Comparison of ENCODE assay signal across 17 cellular contexts in the genomic region with DNA sequence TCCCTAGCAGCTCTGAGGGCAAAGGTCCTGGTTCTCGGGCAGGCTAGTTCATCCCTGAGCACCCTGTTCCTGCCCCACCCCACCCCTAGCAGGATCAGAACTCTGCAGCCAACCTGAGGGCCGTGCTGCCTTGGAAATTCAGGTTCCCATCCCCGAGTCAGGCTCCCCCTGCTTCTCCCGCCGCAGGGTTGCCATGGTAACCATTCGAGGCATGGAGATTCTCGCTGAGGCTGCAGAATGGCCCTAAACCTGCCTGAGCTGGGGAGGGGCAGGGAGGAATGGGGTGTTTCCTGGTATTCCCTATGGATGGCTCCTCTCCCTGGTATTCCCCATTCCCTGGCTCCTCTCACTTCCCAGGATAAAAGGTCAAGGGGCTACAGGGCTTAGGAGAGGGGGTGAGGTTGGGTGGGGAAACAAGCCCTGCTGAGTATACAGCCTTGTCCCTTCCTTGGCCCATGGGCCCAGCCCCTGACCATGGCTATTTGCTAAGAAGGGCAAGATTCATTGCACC. TPM values are rescaled to one million over a fixed set of nuclear protein-coding genes. Genes with fewer than 3 reads are reported as not detected.
DNase-seq lines count a peak whose midpoint lies in the region; ATAC-seq, FAIRE-seq and TF ChIP-seq lines count a peak whose summit lies in the region.
"Had no signal": no experiment of that assay in that cellular context is flagged by ENCODE, and none has a peak within 500 bp of the region (broad histone marks: within the 10 kb centered on the region; RNA-seq: fewer than 3 reads in every experiment).

No MANE protein-coding gene starts in this region.

- TF ChIP-seq CTCF in H9 (conservative IDR thresholded peaks at IDR 0.05) (no peak), chondrocyte (IDR thresholded peaks at IDR 0.05) (no peak), pancreas (IDR thresholded peaks at IDR 0.05) (no peak)

- no peak overlapping the region for H2BK20ac ChIP-seq in H9 (ENCODE audit: low read depth, low read length, poor library complexity, severe bottlenecking)

- no peak overlapping the region for H2BK15ac ChIP-seq in H9 (ENCODE audit: low read depth, low read length)

- no peak overlapping the region for H3K23ac ChIP-seq in H9 (ENCODE audit: insufficient read length, low read depth, low read length)
- H3K23ac ChIP-seq in trophoblast cell (ENCODE audit: low read length), result no peak overlapping the region

- peak overlapping the region; percentile 27 for H3K18ac ChIP-seq in H9 (ENCODE audit: insufficient read length, low read depth, low read length)
- no peak overlapping the region for H3K18ac ChIP-seq in trophoblast cell (ENCODE audit: low read length)

- no peak overlapping the region for H2AK5ac ChIP-seq in H9 (ENCODE audit: insufficient read length, low read length)
- H2AK5ac ChIP-seq in trophoblast cell (ENCODE audit: low read length), result no peak overlapping the region

- H4K8ac ChIP-seq in H9 (replicated peaks; ENCODE audit: insufficient read length, low read depth, low read length), result no peak overlapping the region
- no peak overlapping the region for H4K8ac ChIP-seq in trophoblast cell (ENCODE audit: low read depth, low read length)

- H2BK120ac ChIP-seq in H9 (ENCODE audit: low read depth, low read length, poor library complexity, severe bottlenecking), result no peak overlapping the region
- H2BK120ac ChIP-seq in trophoblast cell (ENCODE audit: insufficient read depth, low read length, poor library complexity), result no peak overlapping the region

- no CpG with 5 or more reads among the region's 7 CpGs for WGBS in H9 (ENCODE audit: extremely low coverage, insufficient read length, low lambda C conversion rate)
- WGBS in trophoblast cell (ENCODE audit: extremely low coverage, insufficient coverage, insufficient read length), result no CpG with 5 or more reads among the region's 7 CpGs
- 19 to 21% methylated on average over 7 of the region's 7 CpGs for WGBS in pancreas, 2 donors

- no peaks in the 10 kb centered on the region for H3K79me2 ChIP-seq in H9 (ENCODE audit: insufficient read depth, low read length)
- no peaks in the 10 kb centered on the region for H3K79me2 ChIP-seq in trophoblast cell (ENCODE audit: control insufficient read depth, insufficient read depth, low read length, poor library complexity)

- H3K36me3 Mint-ChIP-seq in H9 (ENCODE audit: insufficient read depth in 1 of 3, low read depth in 3 of 3) (no peaks in the 10 kb centered on the region; a peak in 1 of 7 replicates), chondrocyte (ENCODE audit: low read depth) (no peaks in the 10 kb centered on the region)
- H3K36me3 Mint-ChIP-seq: activated naive CD4-positive, alpha-beta T cell treated with anti-CD3 and anti-CD28 coated beads, Interleukin-2, amount 10 ng/mL, durations not matched to agents 7 days and 5 days; CD14-positive monocyte had no signal

- FAIRE-seq in pancreas (lab: Jason Lieb, UNC), result no peak
- FAIRE-seq: GM12878, islet of Langerhans had no signal

- peak; percentile 34 for DNase-seq in COR-L47 (lab: John Stamatoyannopoulos, UW)
- peak; percentile 81 for DNase-seq in H9
- DNase-seq in chondrocyte (ENCODE audit: low spot score), result peak; percentile 50
- DNase-seq in left kidney (ENCODE audit: low read depth, low spot score), result peak; percentile 86
- no peak for DNase-seq in MG63
- DNase-seq in trophoblast cell, result no peak
- DNase-seq in pancreas, result no peak
- DNase-seq: activated naive CD4-positive, alpha-beta T cell treated with anti-CD3 and anti-CD28 coated beads, Interleukin-2, amount 10 ng/mL, durations not matched to agents 7 days and 5 days; effector memory CD4-positive, alpha-beta T cell; EL; NCI-H187 treated with DMSO at 0.1 percent for 48 hours; SHP77 treated with DMSO at 0.1 percent for 48 hours had no signal

- H3K27ac ChIP-seq in H9 (ENCODE audit: insufficient read length, low read depth, low read length), result no peak overlapping the region
- no peak overlapping the region for H3K27ac ChIP-seq in trophoblast cell (ENCODE audit: low read depth, low read length)
- H3K27ac ChIP-seq in pancreas, result no peak overlapping the region
- H3K27ac ChIP-seq: HL-60 had no signal

- no peaks in the 10 kb centered on the region for H4K20me1 ChIP-seq in H9 (ENCODE audit: control insufficient read depth, insufficient read depth, insufficient read length)

- H4K5ac ChIP-seq in H9 (ENCODE audit: insufficient read length, low read depth, low read length), result no peak overlapping the region

- no peaks in the 10 kb centered on the region for H3K23me2 ChIP-seq in H9 (ENCODE audit: insufficient read length, low read depth, low read length, poor library complexity, severe bottlenecking)

- H3K4me1 Mint-ChIP-seq in H9 (peaks cover 3 to 21% of the 10 kb centered on the region in 2 experiments; a peak in 3 of 4 replicates), chondrocyte (ENCODE audit: low read depth) (no peaks in the 10 kb centered on the region)
- H3K4me1 Mint-ChIP-seq: activated naive CD4-positive, alpha-beta T cell treated with anti-CD3 and anti-CD28 coated beads, Interleukin-2, amount 10 ng/mL, durations not matched to agents 7 days and 5 days had no signal

- H3K4ac ChIP-seq in H9 (ENCODE audit: low read depth, low read length), result no peak overlapping the region
- no peak overlapping the region for H3K4ac ChIP-seq in trophoblast cell (ENCODE audit: low read depth, low read length)

- peaks cover 29% of the 10 kb centered on the region for H3K27me3 Mint-ChIP-seq in H9 (ENCODE audit: low read depth)
- peaks cover 52% of the 10 kb centered on the region for H3K27me3 Mint-ChIP-seq in chondrocyte (ENCODE audit: low read depth)

- no peak overlapping the region for H2BK12ac ChIP-seq in H9 (ENCODE audit: insufficient read length, low read depth, low read length)
- H2BK12ac ChIP-seq in trophoblast cell (ENCODE audit: low read length), result no peak overlapping the region

- H3K56ac ChIP-seq in H9 (ENCODE audit: insufficient read length, low read depth, low read length), result no peak overlapping the region

- no peak overlapping the region for H2BK5ac ChIP-seq in H9 (ENCODE audit: insufficient read length, low read length)
- no peak overlapping the region for H2BK5ac ChIP-seq in trophoblast cell (ENCODE audit: low read depth, low read length, poor library complexity)

- no peak for ATAC-seq in pancreas
- ATAC-seq: GM12878 had no signal

- no peak overlapping the region for H4K12ac ChIP-seq in trophoblast cell (ENCODE audit: low read depth, low read length)

- H3K4me2 ChIP-seq in H9 (ENCODE audit: insufficient read depth, insufficient read length, low read length), result no peak overlapping the region
- H3K4me2 ChIP-seq in trophoblast cell (ENCODE audit: low read length), result no peak overlapping the region

- no peaks in the 10 kb centered on the region for H3K79me1 ChIP-seq in H9 (ENCODE audit: insufficient read depth, low read depth, low read length, poor library complexity, severe bottlenecking)
- no peaks in the 10 kb centered on the region for H3K79me1 ChIP-seq in trophoblast cell (ENCODE audit: low read length)

- H3K9me3 Mint-ChIP-seq in H9, result no peaks in the 10 kb centered on the region; a peak in 1 of 5 replicates
- peaks cover 3% of the 10 kb centered on the region for H3K9me3 Mint-ChIP-seq in chondrocyte (ENCODE audit: low read depth)
- H3K9me3 Mint-ChIP-seq: activated naive CD4-positive, alpha-beta T cell treated with anti-CD3 and anti-CD28 coated beads, Interleukin-2, amount 10 ng/mL, durations not matched to agents 7 days and 5 days had no signal

- no peak overlapping the region for H3K4me3 Mint-ChIP-seq in H9
- H3K4me3 Mint-ChIP-seq in chondrocyte (ENCODE audit: unreplicated experiment), result no peak overlapping the region
- H3K4me3 Mint-ChIP-seq: activated naive CD4-positive, alpha-beta T cell treated with anti-CD3 and anti-CD28 coated beads, Interleukin-2, amount 10 ng/mL, durations not matched to agents 7 days and 5 days; CD14-positive monocyte had no signal

- H3K14ac ChIP-seq in H9 (ENCODE audit: insufficient read depth, low read length) (no peak overlapping the region), trophoblast cell (ENCODE audit: low read length) (no peak overlapping the region)

- H4K91ac ChIP-seq in H9 (ENCODE audit: insufficient read length, low read depth, low read length) (no peak overlapping the region), trophoblast cell (ENCODE audit: low read depth, low read length) (no peak overlapping the region)

- H3K9me3 ChIP-seq in H9 (ENCODE audit: control insufficient read depth, low read depth, low read length) (no peaks in the 10 kb centered on the region), MG63 (no peaks in the 10 kb centered on the region), trophoblast cell (ENCODE audit: insufficient read depth, low read depth, low read length) (no peaks in the 10 kb centered on the region), pancreas (no peaks in the 10 kb centered on the region)

- H3K4me1 ChIP-seq in H9 (ENCODE audit: insufficient read depth, low read length), result no peaks in the 10 kb centered on the region
- H3K4me1 ChIP-seq in trophoblast cell (ENCODE audit: control insufficient read depth in 1 of 2, insufficient read depth in 2 of 2, low read length in 2 of 2), result no peaks in the 10 kb centered on the region
- H3K4me1 ChIP-seq in pancreas, result no peaks in the 10 kb centered on the region

- no peaks in the 10 kb centered on the region for H3K36me3 ChIP-seq in MG63
- H3K36me3 ChIP-seq in trophoblast cell (ENCODE audit: control insufficient read depth in 1 of 2, insufficient read depth in 2 of 2, low read length in 2 of 2), result no peaks in the 10 kb centered on the region
- no peaks in the 10 kb centered on the region for H3K36me3 ChIP-seq in pancreas

- intact Hi-C loops in pancreas (cut with DNase I), result no loop called here

- no peaks in the 10 kb centered on the region for H3K27me3 ChIP-seq in H9 (ENCODE audit: insufficient read depth, low read length)
- no peaks in the 10 kb centered on the region for H3K27me3 ChIP-seq in MG63
- H3K27me3 ChIP-seq in trophoblast cell (ENCODE audit: insufficient read depth, low read length), result no peaks in the 10 kb centered on the region
- no peaks in the 10 kb centered on the region for H3K27me3 ChIP-seq in pancreas

- no peak overlapping the region for H3K27ac Mint-ChIP-seq in H9
- no peak overlapping the region for H3K27ac Mint-ChIP-seq in chondrocyte (ENCODE audit: unreplicated experiment)
- H3K27ac Mint-ChIP-seq: activated naive CD4-positive, alpha-beta T cell treated with anti-CD3 and anti-CD28 coated beads, Interleukin-2, amount 10 ng/mL, durations not matched to agents 7 days and 5 days; CD14-positive monocyte had no signal

- H3K9ac ChIP-seq in H9 (ENCODE audit: extremely low read depth, insufficient read length, low read length), result no peak overlapping the region
- no peak overlapping the region for H3K9ac ChIP-seq in trophoblast cell (ENCODE audit: low read length)

- H3K4me3 ChIP-seq in MG63, result no peak overlapping the region
- H3K4me3 ChIP-seq in trophoblast cell (ENCODE audit: low read depth, low read length), result no peak overlapping the region
- H3K4me3 ChIP-seq in pancreas, result no peak overlapping the region
- H3K4me3 ChIP-seq: GM12878 had no signal

- no peak overlapping the region for H3T11ph ChIP-seq in H9 (ENCODE audit: low read length)

- H2AFZ ChIP-seq in H9 (ENCODE audit: low read length) (no peak overlapping the region), trophoblast cell (ENCODE audit: insufficient read depth, low read length, poor library complexity) (no peak overlapping the region)

RNA-seq across cellular contexts. Expression of gene CHST1, which starts 58.9 kb away (rescaled TPM):
- total RNA-seq in H9 (2021) (0.39 and 0.57 TPM in 2 replicates), chondrocyte (1.9 to 13.6 TPM (median 12.5 TPM) in 3 replicates), pancreas (1 to 10 TPM in 2 of 6 donors, under 1 TPM in 4; 0.23 to 4.8 (median 0.50) TPM)
- total RNA-seq in MG63 (2014; rRNA removed; shearing (Covaris generic); ENCODE audit: low replicate concordance), result not detected in 2 replicates
- polyA plus RNA-seq in trophoblast cell (2013), result 2.3 and 2.4 TPM in 2 replicates
- 1 to 10 TPM in 1 of 2 donors, under 1 TPM in 1; 0.76 to 1.4 TPM for polyA plus RNA-seq in pancreas
- total RNA-seq: GM12878, mononuclear cell had no signal
- polyA plus RNA-seq: CD14-positive monocyte, GM12878 had no signal

Comparison
In these comparisons a context has a peak if more than half of its experiments do, and no peak if none do; other contexts are left out.
1. DNase-seq: peak in COR-L47 (single experiment), H9 (single experiment), chondrocyte (single experiment) and left kidney (single experiment); none in MG63 (single experiment), trophoblast cell (0 of 2) and pancreas (0 of 6).